8 cellular contexts compared by ENCODE assay signal in genomic region chr3:14125193-14126016, GRCh38.
DNase-seq lines count a peak whose midpoint lies in the region; ATAC-seq and TF ChIP-seq lines count a peak whose summit lies in the region.

No MANE protein-coding gene starts in this region.

- no peaks in the 10 kb centered on the region for H3K27me3 ChIP-seq in mucosa of rectum (ENCODE audit: control insufficient read depth in 2 of 2, insufficient read depth in 2 of 2, low read length in 2 of 2)

- peak overlapping the region; percentile 91 to 92 for H3K27ac ChIP-seq in mucosa of rectum (ENCODE audit: low read depth in 2 of 2, low read length in 2 of 2)

- peak overlapping the region; percentile 93 to 94 for H3K9ac ChIP-seq in mucosa of rectum (ENCODE audit: low read depth in 1 of 2, low read length in 2 of 2)

- H3K4me3 ChIP-seq in epithelial cell of esophagus (ENCODE audit: low read length) (peak overlapping the region; percentile 97), mucosa of rectum (ENCODE audit: low read length in 2 of 2) (peak overlapping the region; percentile 88 to 92)

- DNase-seq in NCI-H2196 treated with DMSO at 0.1 percent for 48 hours (lab: John Stamatoyannopoulos, UW; ENCODE audit: unreplicated experiment) (peak; percentile 3), NCI-H2196 (lab: John Stamatoyannopoulos, UW; ENCODE audit: unreplicated experiment) (no peak), NCI-H226 (peak; percentile 97), epithelial cell of esophagus (ENCODE audit: low read depth) (peak; percentile 96)
- DNase-seq in activated CD8-positive, alpha-beta memory T cell treated with anti-CD3 and anti-CD28 coated beads for 4 hours (ENCODE audit: low read depth in 2 of 2): peak; percentile 29 to 56
- DNase-seq in stimulated activated CD8-positive, alpha-beta memory T cell treated with anti-CD3 and anti-CD28 coated beads, Interleukin-7, amount 100 ng/mL, for 4 hours (ENCODE audit: low read depth in 2 of 2): peak; percentile 49 to 60

- ATAC-seq in HG02885 (IDR thresholded peaks at IDR 0.05; ENCODE audit: poor library complexity, unreplicated experiment): peak; percentile 31

- peaks cover 22 to 24% of the 10 kb centered on the region in 2 donors for H3K36me3 ChIP-seq in mucosa of rectum (ENCODE audit: control insufficient read depth in 2 of 2, insufficient read depth in 2 of 2, low read length in 2 of 2)

- peak; percentile 42 for TF ChIP-seq CTCF in epithelial cell of esophagus (IDR thresholded peaks at IDR 0.05; ENCODE audit: insufficient read depth, low read depth, low read length, missing control alignments)

- no peaks in the 10 kb centered on the region for H3K9me3 ChIP-seq in mucosa of rectum (ENCODE audit: control insufficient read depth in 2 of 2, low read length in 2 of 2)

- peaks cover 24% of the 10 kb centered on the region in 2 donors for H3K4me1 ChIP-seq in mucosa of rectum (ENCODE audit: control insufficient read depth in 2 of 2, insufficient read depth in 2 of 2, low read length in 2 of 2)
